In the genomic region with DNA sequence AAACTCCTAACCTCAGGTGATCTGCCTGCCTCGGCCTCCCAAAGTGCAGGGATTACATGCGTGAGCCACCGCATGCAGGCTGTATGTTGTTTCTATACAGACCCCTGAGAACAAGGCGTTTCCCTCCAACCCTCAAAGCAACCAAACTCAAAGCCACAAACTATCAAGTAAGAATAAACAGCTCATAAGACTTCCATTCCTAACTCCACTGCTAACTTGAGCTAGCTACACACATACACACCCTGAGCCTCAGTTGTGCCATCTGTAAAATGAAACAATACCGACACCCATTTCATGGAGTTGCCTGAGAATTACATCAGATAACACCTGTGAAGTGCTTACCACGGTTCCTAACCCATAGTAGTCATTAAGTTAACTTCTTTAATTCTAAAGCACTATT, we compare ENCODE assay signal across 15 cellular contexts.
DNase-seq lines count a peak whose midpoint lies in the region; ATAC-seq, FAIRE-seq and TF ChIP-seq lines count a peak whose summit lies in the region.
"Had no signal": no experiment of that assay in that cellular context is flagged by ENCODE, and none has a peak within 500 bp of the region (broad histone marks: within the 10 kb centered on the region; RNA-seq: fewer than 3 reads in every experiment).

No MANE protein-coding gene starts in this region.

- CTCF ChIA-PET in activated CD4-positive, alpha-beta memory T cell treated with anti-CD3 and anti-CD28 coated beads, Interleukin-2, amount 10 ng/mL, durations not matched to agents 7 days and 5 days (lab: Charles Lee): interaction anchor here (0.7 to 1.6 kb wide), 3 partner anchors 20 to 102 kb away, joined by 3 to 7 read pairs (median 4); no protein-coding TSS in a partner anchor
- CTCF ChIA-PET in HepG2 (lab: Yijun Ruan, JAX; ENCODE audit: low intra/inter-chr PET ratio, low total read pairs): interaction anchor here (1.5 kb wide), 1 partner anchor 93 kb away, joined by 4 read pairs; no protein-coding TSS in a partner anchor

- no peak for FAIRE-seq in HepG2 (lab: Jason Lieb, UNC)
- FAIRE-seq: H54 had no signal

- peak overlapping the region; percentile 10; the same call in 1 of the 2 replicates for H3K4me2 ChIP-seq in HepG2 (ENCODE audit: low read depth, low read length)

- 91% methylated on average over 6 of the region's 6 CpGs for WGBS in HepG2 (ENCODE audit: low lambda C conversion rate)

- DNase-seq in activated naive CD4-positive, alpha-beta T cell (lab: John Stamatoyannopoulos, UW): no peak
- DNase-seq in activated CD4-positive, alpha-beta memory T cell treated with anti-CD3 and anti-CD28 coated beads, Interleukin-2, amount 10 ng/mL, durations not matched to agents 7 days and 5 days: no peak
- no peak for DNase-seq in HepG2 (ENCODE audit: low spot score)
- DNase-seq in type B pancreatic cell (ENCODE audit: extremely low spot score, unreplicated experiment): no peak
- DNase-seq in hippocampal formation (lab: John Stamatoyannopoulos, UW): no peak
- DNase-seq: activated CD8-positive, alpha-beta memory T cell treated with anti-CD3 and anti-CD28 coated beads, Interleukin-2, amount 50 U/mL, for 4 hours; cerebellar nuclear complex; foreskin keratinocyte; NCI-H510A had no signal

- TF ChIP-seq POLR2A in HepG2 (IDR thresholded peaks at IDR 0.05; ENCODE audit: insufficient read depth in 1 of 2, low read depth in 2 of 2, low read length in 2 of 2): no peak

- peaks cover 2% of the 10 kb centered on the region for H3K36me3 Mint-ChIP-seq in activated naive CD4-positive, alpha-beta T cell treated with anti-CD3 and anti-CD28 coated beads, Interleukin-2, amount 50 U/mL, for 24 hours
- peaks cover 56% of the 10 kb centered on the region for H3K36me3 Mint-ChIP-seq in activated CD4-positive, alpha-beta memory T cell treated with anti-CD3 and anti-CD28 coated beads, Interleukin-2, amount 10 ng/mL, durations not matched to agents 7 days and 5 days (ENCODE audit: low read depth)
- H3K36me3 Mint-ChIP-seq in type B pancreatic cell: peaks cover 3% of the 10 kb centered on the region

- no peaks in the 10 kb centered on the region for H3K36me3 ChIP-seq in HepG2 (replicated peaks in 1 of 2; ENCODE audit: control insufficient read depth in 1 of 2, insufficient read depth in 2 of 2, low read length in 2 of 2)

- no peak for ATAC-seq in HepG2
- ATAC-seq in GM18909 (IDR thresholded peaks at IDR 0.05; ENCODE audit: poor library complexity, unreplicated experiment): no peak
- ATAC-seq in HG03175 (IDR thresholded peaks at IDR 0.05; ENCODE audit: unreplicated experiment): no peak
- ATAC-seq: foreskin keratinocyte, sciatic nerve had no signal

- no peak overlapping the region for H2AFZ ChIP-seq in HepG2 (ENCODE audit: low read length)

- no peaks in the 10 kb centered on the region for H3K27me3 Mint-ChIP-seq in activated naive CD4-positive, alpha-beta T cell treated with anti-CD3 and anti-CD28 coated beads, Interleukin-2, amount 50 U/mL, for 24 hours
- H3K27me3 Mint-ChIP-seq in activated CD4-positive, alpha-beta memory T cell treated with anti-CD3 and anti-CD28 coated beads, Interleukin-2, amount 10 ng/mL, durations not matched to agents 7 days and 5 days: no peaks in the 10 kb centered on the region
- H3K27me3 Mint-ChIP-seq in type B pancreatic cell: no peaks in the 10 kb centered on the region

- BruUV-seq in HepG2 (replicated peaks; lab: Mats Ljungman, UMichigan): no TSS peak

- no peaks in the 10 kb centered on the region for H3K9me3 Mint-ChIP-seq in activated naive CD4-positive, alpha-beta T cell treated with anti-CD3 and anti-CD28 coated beads, Interleukin-2, amount 50 U/mL, for 24 hours
- no peaks in the 10 kb centered on the region for H3K9me3 Mint-ChIP-seq in activated CD4-positive, alpha-beta memory T cell treated with anti-CD3 and anti-CD28 coated beads, Interleukin-2, amount 10 ng/mL, durations not matched to agents 7 days and 5 days
- no peaks in the 10 kb centered on the region for H3K9me3 Mint-ChIP-seq in type B pancreatic cell

- H3K27me3 ChIP-seq in HepG2 (ENCODE audit: control insufficient read depth in 1 of 2, insufficient read depth in 2 of 2, low read length in 2 of 2): no peaks in the 10 kb centered on the region
- H3K27me3 ChIP-seq: foreskin keratinocyte had no signal

- TF ChIP-seq CTCF in HepG2 (CRISPR knock-in tag; IDR thresholded peaks at IDR 0.05) (no peak), type B pancreatic cell (conservative IDR thresholded peaks at IDR 0.05) (no peak)

- TF ChIP-seq RAD21 in HepG2 (CRISPR knock-in tag; IDR thresholded peaks at IDR 0.05): no peak

- H3K79me2 ChIP-seq in HepG2 (ENCODE audit: insufficient read depth, low read length): peaks cover 29% of the 10 kb centered on the region

- POLR2A ChIA-PET in activated CD4-positive, alpha-beta memory T cell treated with anti-CD3 and anti-CD28 coated beads, Interleukin-2, amount 10 ng/mL, durations not matched to agents 7 days and 5 days (lab: Charles Lee): interaction anchor here (0.7 to 21.1 kb wide), 7 partner anchors 8 to 81 kb away, joined by 3 to 397 read pairs (median 7); a partner anchor contains a TSS
- POLR2A ChIA-PET in HepG2 (lab: Yijun Ruan, JAX): interaction anchor here (0.6 to 4.5 kb wide), 13 partner anchors 11 to 222 kb away, joined by 3 to 26 read pairs (median 4); a partner anchor contains a TSS

- no peak for TF ChIP-seq EP300 in HepG2 (IDR thresholded peaks at IDR 0.05; ENCODE audit: low read depth in 2 of 2, low read length in 2 of 2)
- TF ChIP-seq EP300 in HepG2 (CRISPR knock-in tag; IDR thresholded peaks at IDR 0.05; ENCODE audit: borderline replicate concordance): no peak

- H3K9me3 ChIP-seq in HepG2 (ENCODE audit: low read length): no peaks in the 10 kb centered on the region

- H3K27ac ChIP-seq in HepG2 (ENCODE audit: extremely low read length, insufficient read depth, low read length): peak overlapping the region; percentile 83
- H3K27ac ChIP-seq: foreskin keratinocyte had no signal

- H3K4me3 ChIP-seq in HepG2 (replicated peaks in 1 of 3; ENCODE audit: insufficient read depth in 1 of 3, low read depth in 2 of 3, low read length in 3 of 3): no peak overlapping the region
- H3K4me3 ChIP-seq: lung had no signal

- peak overlapping the region; percentile 98 for H3K27ac Mint-ChIP-seq in activated naive CD4-positive, alpha-beta T cell treated with anti-CD3 and anti-CD28 coated beads, Interleukin-2, amount 50 U/mL, for 24 hours
- peak overlapping the region; percentile 89 for H3K27ac Mint-ChIP-seq in activated CD4-positive, alpha-beta memory T cell treated with anti-CD3 and anti-CD28 coated beads, Interleukin-2, amount 10 ng/mL, durations not matched to agents 7 days and 5 days
- peak overlapping the region; percentile 96 for H3K27ac Mint-ChIP-seq in type B pancreatic cell

- H3K4me3 Mint-ChIP-seq in activated naive CD4-positive, alpha-beta T cell treated with anti-CD3 and anti-CD28 coated beads, Interleukin-2, amount 50 U/mL, for 24 hours: peak overlapping the region; percentile 34
- peak overlapping the region; percentile 3 for H3K4me3 Mint-ChIP-seq in activated CD4-positive, alpha-beta memory T cell treated with anti-CD3 and anti-CD28 coated beads, Interleukin-2, amount 10 ng/mL, durations not matched to agents 7 days and 5 days
- peak overlapping the region; percentile 65 for H3K4me3 Mint-ChIP-seq in type B pancreatic cell

- peaks cover 93% of the 10 kb centered on the region for H3K4me1 ChIP-seq in HepG2 (ENCODE audit: insufficient read depth, low read length)

- H3K4me1 Mint-ChIP-seq in activated naive CD4-positive, alpha-beta T cell treated with anti-CD3 and anti-CD28 coated beads, Interleukin-2, amount 50 U/mL, for 24 hours: peaks cover 90% of the 10 kb centered on the region
- H3K4me1 Mint-ChIP-seq in activated CD4-positive, alpha-beta memory T cell treated with anti-CD3 and anti-CD28 coated beads, Interleukin-2, amount 10 ng/mL, durations not matched to agents 7 days and 5 days: peaks cover 89% of the 10 kb centered on the region
- H3K4me1 Mint-ChIP-seq in type B pancreatic cell (ENCODE audit: unreplicated experiment): peaks cover 49% of the 10 kb centered on the region

- H4K20me1 ChIP-seq in HepG2 (ENCODE audit: insufficient read depth, low read length): no peaks in the 10 kb centered on the region

- H3K9ac ChIP-seq in HepG2 (ENCODE audit: insufficient read depth, low read depth, low read length): no peak overlapping the region; the same call in 1 of the 2 replicates

- in situ Hi-C loops in HepG2 (cut with HindIII; ENCODE audit: extremely low pct_ligation_motif_present, low pct_unique_long_range_greater_than_20kb): no loop called here

- intact Hi-C loops in HepG2 (cut with micrococcal nuclease; ENCODE audit: unreplicated experiment): loop anchor here (2.0 kb wide), 1 partner anchor 72 kb away; a partner anchor contains a TSS

TF ChIP-seq in HepG2, 621 proteins besides CTCF, POLR2A, EP300 and RAD21:
- TF ChIP-seq, protein P1, sequence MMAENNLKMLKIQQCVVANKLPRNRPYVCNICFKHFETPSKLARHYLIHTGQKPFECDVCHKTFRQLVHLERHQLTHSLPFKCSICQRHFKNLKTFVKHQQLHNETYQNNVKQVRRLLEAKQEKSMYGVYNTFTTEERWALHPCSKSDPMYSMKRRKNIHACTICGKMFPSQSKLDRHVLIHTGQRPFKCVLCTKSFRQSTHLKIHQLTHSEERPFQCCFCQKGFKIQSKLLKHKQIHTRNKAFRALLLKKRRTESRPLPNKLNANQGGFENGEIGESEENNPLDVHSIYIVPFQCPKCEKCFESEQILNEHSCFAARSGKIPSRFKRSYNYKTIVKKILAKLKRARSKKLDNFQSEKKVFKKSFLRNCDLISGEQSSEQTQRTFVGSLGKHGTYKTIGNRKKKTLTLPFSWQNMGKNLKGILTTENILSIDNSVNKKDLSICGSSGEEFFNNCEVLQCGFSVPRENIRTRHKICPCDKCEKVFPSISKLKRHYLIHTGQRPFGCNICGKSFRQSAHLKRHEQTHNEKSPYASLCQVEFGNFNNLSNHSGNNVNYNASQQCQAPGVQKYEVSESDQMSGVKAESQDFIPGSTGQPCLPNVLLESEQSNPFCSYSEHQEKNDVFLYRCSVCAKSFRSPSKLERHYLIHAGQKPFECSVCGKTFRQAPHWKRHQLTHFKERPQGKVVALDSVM (CRISPR knock-in tag; IDR thresholded peaks at IDR 0.05): 0 out of 2 replicates have a peak, but pooled peaks have one; percentile 5
- TF ChIP-seq RXRB (CRISPR knock-in tag; IDR thresholded peaks at IDR 0.05; ENCODE audit: borderline replicate concordance) (no peak), NCOA1 (CRISPR knock-in tag; IDR thresholded peaks at IDR 0.05) (0 out of 2 replicates have a peak, but pooled peaks have one; percentile 1), ZNF629 (CRISPR knock-in tag; conservative IDR thresholded peaks at IDR 0.05) (peak; percentile 93)

Comparison
In these comparisons a context has a peak if more than half of its experiments do, and no peak if none do; other contexts are left out.
1. H3K4me3 Mint-ChIP-seq: peak in every context shown above with its lines; median percentile 65 in type B pancreatic cell; 34 in activated naive CD4-positive, alpha-beta T cell treated with anti-CD3 and anti-CD28 coated beads, Interleukin-2, amount 50 U/mL, for 24 hours; 3 in activated CD4-positive, alpha-beta memory T cell treated with anti-CD3 and anti-CD28 coated beads, Interleukin-2, amount 10 ng/mL, durations not matched to agents 7 days and 5 days.